ENCODE assay signal across 25 cellular contexts in genomic region chr17:6330936-6331335, GRCh38.
"Had no signal": no experiment of that assay in that cellular context is flagged by ENCODE, and none has a peak within 500 bp of the region (broad histone marks: within the 10 kb centered on the region; RNA-seq: fewer than 3 reads in every experiment).

No MANE protein-coding gene starts in this region.

- H3K27me3 ChIP-seq: testis, thyroid gland, tibial nerve, transverse colon, upper lobe of left lung, upper lobe of right lung, uterus, vagina had no signal

- H3K4me3 ChIP-seq: stomach, suprapubic skin, testis, thoracic aorta, thyroid gland, tibial artery, tibial nerve, transverse colon, upper lobe of left lung, upper lobe of right lung, uterus, vagina had no signal

- DNase-seq: stimulated activated CD4-positive, alpha-beta T cell treated with anti-CD3 and anti-CD28 coated beads, Interleukin-2, amount 100 ng/mL, for 48 hours; stimulated activated CD4-positive, alpha-beta T cell treated with anti-CD3 and anti-CD28 coated beads, Interleukin-4, amount 100 ng/mL, for 1 hour; stimulated activated CD4-positive, alpha-beta T cell treated with anti-CD3 and anti-CD28 coated beads, Interleukin-4, amount 100 ng/mL, for 24 hours; stimulated activated CD4-positive, alpha-beta T cell treated with anti-CD3 and anti-CD28 coated beads, Interleukin-4, amount 100 ng/mL, for 4 hours; stimulated activated CD8-positive, alpha-beta memory T cell treated with anti-CD3 and anti-CD28 coated beads, Interleukin-4, amount 100 ng/mL, for 48 hours; stimulated activated naive B cell treated with anti-CD40 and anti-IgM and Interleukin-4, amounts not matched to agents 10 μg/mL and 1 μg/mL and 100 μg/mL, for 72 hours; stimulated activated naive CD4-positive, alpha-beta T cell; stimulated activated naive CD4-positive, alpha-beta T cell treated with Interleukin-2 at 50 U/mL for 16 hours; stimulated activated naive CD8-positive, alpha-beta T cell treated with anti-CD3 and anti-CD28 coated beads, Interleukin-15, amount 100 ng/mL, for 72 hours; stimulated activated naive CD8-positive, alpha-beta T cell treated with anti-CD3 and anti-CD28 coated beads, Interleukin-15, Interleukin-2, amounts not matched to agents 100 U/mL and 50 U/mL, for 24 hours; stomach; substantia nigra; testis; thyroid gland; tibial artery; transverse colon; trophoblast cell; upper lobe of left lung; upper lobe of right lung; uterus had no signal

- FAIRE-seq: urothelium cell line had no signal

- H3K36me3 ChIP-seq: stomach, suprapubic skin, thoracic aorta, thyroid gland, tibial artery, tibial nerve, transverse colon, upper lobe of left lung, upper lobe of right lung, uterus, vagina had no signal
